ENCODE assay signal across 2 cellular contexts in the genomic region with DNA sequence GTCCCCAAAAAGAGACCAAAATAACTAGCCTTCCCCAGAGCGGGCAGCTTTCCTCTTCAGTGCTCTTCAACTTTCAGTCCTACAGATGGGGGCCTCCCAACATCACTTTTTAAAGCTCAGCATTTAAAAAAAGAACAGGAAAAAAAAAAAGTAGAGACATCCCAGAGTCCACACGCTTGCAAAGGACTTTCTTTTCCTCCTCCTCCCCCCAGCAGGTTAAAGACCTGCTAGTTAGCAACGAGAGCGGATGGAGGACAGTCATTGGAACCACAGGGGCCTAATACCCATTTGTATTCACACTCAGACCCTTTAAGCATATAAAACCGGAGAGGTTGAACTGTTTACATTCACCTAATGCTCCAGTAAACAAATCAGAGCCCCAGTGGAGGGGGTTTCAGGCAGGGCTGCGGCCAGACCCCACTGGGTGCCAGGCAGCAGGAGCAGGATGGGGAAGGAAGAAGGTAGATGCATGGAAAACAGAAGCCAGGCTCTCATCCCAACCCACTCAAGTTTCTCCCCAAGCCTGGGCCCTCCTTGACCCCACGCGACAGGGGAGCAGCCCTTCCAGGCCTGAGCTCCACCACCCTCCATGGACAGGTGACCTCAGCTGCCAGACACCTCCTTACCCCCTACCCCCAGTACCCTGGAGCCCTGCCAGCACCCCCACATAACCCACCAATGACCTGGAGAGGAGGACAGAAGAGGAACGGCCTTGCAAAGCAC.
TF ChIP-seq lines count a peak whose summit lies in the region.

No MANE protein-coding gene starts in this region.

TF ChIP-seq in HEK293, 187 proteins besides CTCF, POLR2A, EP300 and RAD21 (continued from another document):
- 0 out of 2 replicates have a peak, but pooled peaks have one; percentile 22 for TF ChIP-seq ZNF18 (tag by site-specific recombination; IDR thresholded peaks at IDR 0.05)
- peak; percentile 48 for TF ChIP-seq ZIC2 (tag by site-specific recombination; IDR thresholded peaks at IDR 0.05)
- TF ChIP-seq EGR2 (tag by site-specific recombination; IDR thresholded peaks at IDR 0.05; ENCODE audit: low read depth), result peak; percentile 12; the same call in 1 of the 2 replicates
- no peak for TF ChIP-seq ZNF571 (tag by site-specific recombination; IDR thresholded peaks at IDR 0.05)
- TF ChIP-seq HOXD13 (CRISPR knock-in tag; IDR thresholded peaks at IDR 0.05; ENCODE audit: borderline replicate concordance), result no peak
- 0 out of 2 replicates have a peak, but pooled peaks have one; percentile 15 for TF ChIP-seq GLIS2 (tag by site-specific recombination; IDR thresholded peaks at IDR 0.05)

TF ChIP-seq in H1, 55 proteins besides CTCF, POLR2A, EP300 and RAD21 (continued from another document):
- TF ChIP-seq CREB1 (IDR thresholded peaks at IDR 0.05), result 0 out of 2 replicates have a peak, but pooled peaks have one; percentile 19
- TF ChIP-seq CHD2 (IDR thresholded peaks at IDR 0.05; ENCODE audit: low read length), result no peak
- no peak for TF ChIP-seq BRCA1 (IDR thresholded peaks at IDR 0.05; ENCODE audit: low read depth, low read length)
- no peak for TF ChIP-seq SRF (IDR thresholded peaks at IDR 0.05; ENCODE audit: low read depth, low read length)
- peak; percentile 97 for TF ChIP-seq POLR2AphosphoS5 (IDR thresholded peaks at IDR 0.05; ENCODE audit: low read depth, low read length)
- peak; percentile 26 to 36; a peak in 1 of 4 replicates for TF ChIP-seq HDAC2 (IDR thresholded peaks at IDR 0.05; ENCODE audit: borderline replicate concordance in 1 of 2, low read depth in 2 of 2, low read length in 2 of 2)
- no peak for TF ChIP-seq RNF2 (IDR thresholded peaks at IDR 0.05; ENCODE audit: borderline replicate concordance, low read depth, low read length, missing control alignments, poor library complexity, severe bottlenecking)
- TF ChIP-seq SUZ12 (IDR thresholded peaks at IDR 0.05; ENCODE audit: low read length), result peak; percentile 22
- peak; percentile 42; the same call in 1 of the 2 replicates for TF ChIP-seq ZNF274 (IDR thresholded peaks at IDR 0.05; ENCODE audit: borderline replicate concordance, extremely low read depth, low read length)
- no peak for TF ChIP-seq ATF3 (IDR thresholded peaks at IDR 0.05; ENCODE audit: insufficient read depth, low read depth, low read length)
- TF ChIP-seq NANOG (IDR thresholded peaks at IDR 0.05; ENCODE audit: insufficient read depth, low read depth, low read length, poor library complexity, severe bottlenecking), result peak; percentile 96
- TF ChIP-seq GABPA (IDR thresholded peaks at IDR 0.05; ENCODE audit: borderline replicate concordance, insufficient read depth, low read length), result no peak
- TF ChIP-seq BACH1 (IDR thresholded peaks at IDR 0.05; ENCODE audit: low read length), result no peak
- peak; percentile 87 for TF ChIP-seq HDAC6 (IDR thresholded peaks at IDR 0.05; ENCODE audit: low read depth, low read length)
- no peak for TF ChIP-seq SIN3A (conservative IDR thresholded peaks at IDR 0.05 in 1 of 2, IDR thresholded peaks at IDR 0.05 in 1 of 2; ENCODE audit: low read depth in 1 of 2, low read length in 2 of 2)
- peak; percentile 20 to 71 for TF ChIP-seq BCL11A (IDR thresholded peaks at IDR 0.05; ENCODE audit: low read depth in 2 of 2, low read length in 2 of 2)
- TF ChIP-seq SP4 (IDR thresholded peaks at IDR 0.05; ENCODE audit: low read length), result 0 out of 2 replicates have a peak, but pooled peaks have one; percentile 43
- TF ChIP-seq ASH2L (IDR thresholded peaks at IDR 0.05; ENCODE audit: low read length), result peak; percentile 9
- TF ChIP-seq, protein P1, sequence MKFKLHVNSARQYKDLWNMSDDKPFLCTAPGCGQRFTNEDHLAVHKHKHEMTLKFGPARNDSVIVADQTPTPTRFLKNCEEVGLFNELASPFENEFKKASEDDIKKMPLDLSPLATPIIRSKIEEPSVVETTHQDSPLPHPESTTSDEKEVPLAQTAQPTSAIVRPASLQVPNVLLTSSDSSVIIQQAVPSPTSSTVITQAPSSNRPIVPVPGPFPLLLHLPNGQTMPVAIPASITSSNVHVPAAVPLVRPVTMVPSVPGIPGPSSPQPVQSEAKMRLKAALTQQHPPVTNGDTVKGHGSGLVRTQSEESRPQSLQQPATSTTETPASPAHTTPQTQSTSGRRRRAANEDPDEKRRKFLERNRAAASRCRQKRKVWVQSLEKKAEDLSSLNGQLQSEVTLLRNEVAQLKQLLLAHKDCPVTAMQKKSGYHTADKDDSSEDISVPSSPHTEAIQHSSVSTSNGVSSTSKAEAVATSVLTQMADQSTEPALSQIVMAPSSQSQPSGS (IDR thresholded peaks at IDR 0.05; ENCODE audit: low read length), result 0 out of 2 replicates have a peak, but pooled peaks have one; percentile 28
- TF ChIP-seq SP1 (IDR thresholded peaks at IDR 0.05; ENCODE audit: low read depth, low read length), result peak; percentile 78
TF ChIP-seq in H1: peak in this region for 15.
